8 cellular contexts compared by ENCODE assay signal in genomic region chr22:32985899-32986772, GRCh38.
DNase-seq lines count a peak whose midpoint lies in the region; ATAC-seq and TF ChIP-seq lines count a peak whose summit lies in the region.

No MANE protein-coding gene starts in this region.

- H3F3A ChIP-seq in MM.1S (ENCODE audit: insufficient read depth, low read length), result no peaks in the 10 kb centered on the region

- peak; percentile 63 for DNase-seq in GM04504 (ENCODE audit: low read depth)
- peak; percentile 71 for DNase-seq in MM.1S
- DNase-seq in T follicular helper cell (ENCODE audit: low read depth), result peak; percentile 7
- DNase-seq in cardiac fibroblast (ENCODE audit: low read depth in 2 of 2), result peak; percentile 78 to 87
- DNase-seq in islet precursor cell, result peak; percentile 94
- peak; percentile 64 for DNase-seq in stimulated activated CD4-positive, alpha-beta T cell treated with anti-CD3 and anti-CD28 coated beads, Interleukin-15, amount 100 ng/mL, for 24 hours

- no peaks in the 10 kb centered on the region for H3K27me3 ChIP-seq in MM.1S (replicated peaks; ENCODE audit: insufficient read depth, low read length)

- no peak overlapping the region for H3K9ac ChIP-seq in MM.1S (ENCODE audit: low read length)

- ATAC-seq in HG03175 (IDR thresholded peaks at IDR 0.05; ENCODE audit: unreplicated experiment) (no peak), GM21717 (IDR thresholded peaks at IDR 0.05; ENCODE audit: unreplicated experiment) (no peak)

- TF ChIP-seq CTCF in MM.1S (IDR thresholded peaks at IDR 0.05; ENCODE audit: low read length) (peak; percentile 86), cardiac fibroblast (IDR thresholded peaks at IDR 0.05; ENCODE audit: low read depth, low read length) (peak; percentile 83)

- no peaks in the 10 kb centered on the region for H3K79me2 ChIP-seq in MM.1S (ENCODE audit: low read length)

- no peaks in the 10 kb centered on the region for H3K36me3 ChIP-seq in MM.1S (replicated peaks; ENCODE audit: insufficient read depth, low read length)

- no peaks in the 10 kb centered on the region for H3K9me2 ChIP-seq in MM.1S (replicated peaks; ENCODE audit: insufficient read depth, low read length)

- H3K4me3 ChIP-seq in MM.1S (ENCODE audit: low read length) (no peak overlapping the region), cardiac fibroblast (replicated peaks in 1 of 2; ENCODE audit: low read depth in 2 of 2, low read length in 2 of 2) (no peak overlapping the region)

- no peaks in the 10 kb centered on the region for H4K20me1 ChIP-seq in MM.1S (ENCODE audit: insufficient read depth, low read length)

- no peaks in the 10 kb centered on the region for H3K4me1 ChIP-seq in MM.1S (ENCODE audit: low read length)

- H2AFZ ChIP-seq in MM.1S (ENCODE audit: low read length), result peak overlapping the region; percentile 61

- H3K4me2 ChIP-seq in MM.1S (ENCODE audit: low read depth, low read length), result no peak overlapping the region

- no peaks in the 10 kb centered on the region for H3K9me3 ChIP-seq in MM.1S (replicated peaks; ENCODE audit: insufficient read depth, low read length)

- no peak overlapping the region for H3K27ac ChIP-seq in MM.1S (ENCODE audit: low read length)

Comparison
In these comparisons a context has a peak if more than half of its experiments do, and no peak if none do; other contexts are left out.
1. DNase-seq: peak in every context shown above with its lines; median percentile 94 in islet precursor cell; 82 in cardiac fibroblast; 71 in MM.1S; 64 in stimulated activated CD4-positive, alpha-beta T cell treated with anti-CD3 and anti-CD28 coated beads, Interleukin-15, amount 100 ng/mL, for 24 hours; 63 in GM04504; 7 in T follicular helper cell.